ENCODE assay signal across 8 cellular contexts in genomic region chr1:244836598-244836997, GRCh38. TPM values are rescaled to one million over a fixed set of nuclear protein-coding genes. Genes with fewer than 3 reads are reported as not detected.
DNase-seq lines count a peak whose midpoint lies in the region; ATAC-seq and TF ChIP-seq lines count a peak whose summit lies in the region.

No MANE protein-coding gene starts in this region.

- H3K79me2 ChIP-seq in DND-41 (ENCODE audit: insufficient read depth, low read length) (peaks cover 60% of the 10 kb centered on the region), PC-3 (ENCODE audit: low read length) (peaks cover 61% of the 10 kb centered on the region), parathyroid adenoma (no peaks in the 10 kb centered on the region)

- no peak for ATAC-seq in DND-41 (ENCODE audit: insufficient read depth, low read depth)
- no peak for ATAC-seq in PC-3
- ATAC-seq in HG02938 (IDR thresholded peaks at IDR 0.05; ENCODE audit: unreplicated experiment): no peak
- no peak for ATAC-seq in HG03460 (IDR thresholded peaks at IDR 0.05; ENCODE audit: unreplicated experiment)

- POLR2A ChIA-PET in PC-3 (lab: Charles Lee; ENCODE audit: unreplicated experiment): interaction anchor here (0.6 kb wide), 1 partner anchor 17 kb away, joined by 5 read pairs; no protein-coding TSS in a partner anchor

- H3K4me1 ChIP-seq in DND-41 (ENCODE audit: insufficient read depth, low read length) (peaks cover 66% of the 10 kb centered on the region), PC-3 (ENCODE audit: insufficient read depth, low read length) (peaks cover 47% of the 10 kb centered on the region), parathyroid adenoma (peaks cover 3% of the 10 kb centered on the region)

- TF ChIP-seq CTCF in DND-41 (IDR thresholded peaks at IDR 0.05; ENCODE audit: borderline replicate concordance, extremely low read depth, low read length, poor library complexity, severe bottlenecking) (no peak), PC-3 (conservative IDR thresholded peaks at IDR 0.05; ENCODE audit: low read depth, low read length) (no peak), parathyroid adenoma (IDR thresholded peaks at IDR 0.05) (no peak)

- H3K4me2 ChIP-seq in DND-41 (ENCODE audit: insufficient read depth, low read length) (peak overlapping the region; percentile 75), PC-3 (ENCODE audit: low read length) (peak overlapping the region; percentile 87), parathyroid adenoma (ENCODE audit: low read length) (peak overlapping the region; percentile 94)

- peaks cover 26% of the 10 kb centered on the region for H3K36me3 ChIP-seq in DND-41 (ENCODE audit: insufficient read depth, low read length)
- peaks cover 30% of the 10 kb centered on the region for H3K36me3 ChIP-seq in PC-3 (ENCODE audit: low read depth, low read length)
- H3K36me3 ChIP-seq in parathyroid adenoma (ENCODE audit: control insufficient read depth, insufficient read depth, low read length): no peaks in the 10 kb centered on the region

- intact Hi-C loops in PC-3 (cut with micrococcal nuclease): loop anchor here (1.0 kb wide), 1 partner anchor 206 kb away; no protein-coding TSS in a partner anchor

- H3K27me3 ChIP-seq in DND-41 (ENCODE audit: insufficient read depth, low read length, poor library complexity): no peaks in the 10 kb centered on the region
- H3K27me3 ChIP-seq in PC-3 (ENCODE audit: low read length): no peaks in the 10 kb centered on the region
- H3K27me3 ChIP-seq in parathyroid adenoma (ENCODE audit: control insufficient read depth, insufficient read depth, low read length): no peaks in the 10 kb centered on the region

- BruUV-seq in PC-3 (replicated peaks; lab: Mats Ljungman, UMichigan): no TSS peak

- H3K9me2 ChIP-seq in PC-3 (replicated peaks; ENCODE audit: low read length): no peaks in the 10 kb centered on the region

- H4K20me1 ChIP-seq in DND-41 (ENCODE audit: insufficient read depth, low read length) (peaks cover 17% of the 10 kb centered on the region; the same call in 1 of the 2 replicates), PC-3 (ENCODE audit: low read length) (peaks cover 12% of the 10 kb centered on the region)

- H3K9me3 ChIP-seq in DND-41 (ENCODE audit: insufficient read depth, low read length, severe bottlenecking): no peaks in the 10 kb centered on the region
- H3K9me3 ChIP-seq in PC-3 (ENCODE audit: low read length): no peaks in the 10 kb centered on the region
- no peaks in the 10 kb centered on the region for H3K9me3 ChIP-seq in parathyroid adenoma (ENCODE audit: control insufficient read depth, low read length)

- H3K27ac ChIP-seq in DND-41 (ENCODE audit: low read length): peak overlapping the region; percentile 100
- peak overlapping the region; percentile 91 for H3K27ac ChIP-seq in PC-3 (ENCODE audit: low read length)
- H3K27ac ChIP-seq in epithelial cell of prostate: peak overlapping the region; percentile 99
- peak overlapping the region; percentile 99 for H3K27ac ChIP-seq in parathyroid adenoma

- CTCF ChIA-PET in PC-3 (lab: Charles Lee): interaction anchor here (1.2 kb wide), 1 partner anchor 206 kb away, joined by 8 read pairs; no protein-coding TSS in a partner anchor

- peaks cover 12% of the 10 kb centered on the region for H3F3A ChIP-seq in PC-3 (ENCODE audit: low read length, unreplicated experiment)

- H3K9ac ChIP-seq in DND-41 (ENCODE audit: low read depth, low read length) (peak overlapping the region; percentile 74), PC-3 (ENCODE audit: low read length) (peak overlapping the region; percentile 98), parathyroid adenoma (no peak overlapping the region)

- H2AFZ ChIP-seq in DND-41 (ENCODE audit: low read depth, low read length) (no peak overlapping the region), PC-3 (ENCODE audit: low read length) (no peak overlapping the region), parathyroid adenoma (no peak overlapping the region)

- DNase-seq in DND-41 (no peak), PC-3 (no peak), epithelial cell of prostate (ENCODE audit: low read depth, low spot score) (no peak), islet precursor cell (no peak)
- no peak for DNase-seq in NK-92 treated with Interleukin-12 subunit alpha and Interleukin-12 subunit beta, amount 100 ng/mL, for 24 hours (lab: John Stamatoyannopoulos, UW)

- H3K4me3 ChIP-seq in DND-41 (ENCODE audit: low read depth in 1 of 2, low read length in 2 of 2): peak overlapping the region; percentile 50 to 64
- peak overlapping the region; percentile 94 for H3K4me3 ChIP-seq in PC-3 (ENCODE audit: low read length)
- peak overlapping the region; percentile 93 for H3K4me3 ChIP-seq in parathyroid adenoma (ENCODE audit: low read depth, low read length)

RNA-seq across cellular contexts. Expression of gene COX20, which starts 1.1 kb away (rescaled TPM):
- 50.0 and 55.8 TPM in 2 replicates for total RNA-seq in PC-3 (2014; rRNA removed)

RNA-seq across cellular contexts. Expression of gene HNRNPU, which starts 27.7 kb away (rescaled TPM):
- total RNA-seq in PC-3 (2014; rRNA removed): 431 and 503 TPM in 2 replicates
